Comparison of ENCODE assay signal across 8 cellular contexts in genomic region chr12:49188205-49188915, GRCh38.
A peak's percentile ranks its signal among the peaks of the same experiment; 100 is the strongest.
DNase-seq lines count a peak whose midpoint lies in the region; ATAC-seq lines count a peak whose summit lies in the region.

No MANE protein-coding gene starts in this region.

- peaks cover 56% of the 10 kb centered on the region for H3K36me3 Mint-ChIP-seq in central memory CD8-positive, alpha-beta T cell (ENCODE audit: insufficient read depth)

- no peaks in the 10 kb centered on the region for H3K27me3 Mint-ChIP-seq in central memory CD8-positive, alpha-beta T cell

- ATAC-seq in HG02678 (IDR thresholded peaks at IDR 0.05; ENCODE audit: unreplicated experiment), result peak; percentile 40
- ATAC-seq in activated CD4-positive, CD25-positive, alpha-beta regulatory T cell treated with anti-CD3 and anti-CD28 coated beads, Interleukin-2, amount 50 U/mL, for 24 hours, result peak; percentile 42 to 51
- ATAC-seq in central memory CD8-positive, alpha-beta T cell (replicated peaks; ENCODE audit: extremely low read depth, poor library complexity, severe bottlenecking), result peak; percentile 49

- H3K27ac Mint-ChIP-seq in central memory CD8-positive, alpha-beta T cell (ENCODE audit: low read depth), result peak overlapping the region; percentile 96

- H3K4me1 Mint-ChIP-seq in central memory CD8-positive, alpha-beta T cell, result peaks cover 22% of the 10 kb centered on the region

- H3K4me3 Mint-ChIP-seq in central memory CD8-positive, alpha-beta T cell, result peak overlapping the region; percentile 95

- DNase-seq in NCI-H1436 (lab: John Stamatoyannopoulos, UW) (peak; percentile 49), NCI-H1436 treated with DMSO at 0.1 percent for 48 hours (lab: John Stamatoyannopoulos, UW) (no peak), NCI-H146 (lab: John Stamatoyannopoulos, UW) (peak; percentile 83), kidney glomerular epithelial cell (lab: John Stamatoyannopoulos, UW) (peak; percentile 60)
- peak; percentile 69 to 79 for DNase-seq in central memory CD8-positive, alpha-beta T cell (ENCODE audit: low spot score in 2 of 2)
- peak; percentile 21 to 38 for DNase-seq in stimulated activated CD4-positive, alpha-beta T cell treated with anti-CD3 and anti-CD28 coated beads, Interleukin-1b, Interleukin-23, amount 100 ng/mL, for 1 hour (ENCODE audit: low read depth in 2 of 2)

- H3K9me3 Mint-ChIP-seq in central memory CD8-positive, alpha-beta T cell, result no peaks in the 10 kb centered on the region
